In genomic region chrX:155998116-155998515, GRCh38 we compare ENCODE assay signal across 29 cellular contexts. TPM values are rescaled to one million over a fixed set of nuclear protein-coding genes. Genes with fewer than 3 reads are reported as not detected.
DNase-seq lines count a peak whose midpoint lies in the region; ATAC-seq and TF ChIP-seq lines count a peak whose summit lies in the region.
"Had no signal": no experiment of that assay in that cellular context is flagged by ENCODE, and none has a peak within 500 bp of the region (broad histone marks: within the 10 kb centered on the region; RNA-seq: fewer than 3 reads in every experiment).

No MANE protein-coding gene starts in this region.

- peaks cover 23% of the 10 kb centered on the region for H3K4me1 Mint-ChIP-seq in activated T-cell treated with anti-CD3 and anti-CD28 coated beads, Interleukin-2, amount 50 U/mL, for 24 hours (ENCODE audit: low read depth)
- peaks cover 12% of the 10 kb centered on the region for H3K4me1 Mint-ChIP-seq in activated naive CD8-positive, alpha-beta T cell treated with anti-CD3 and anti-CD28 coated beads for 36 hours
- H3K4me1 Mint-ChIP-seq in stimulated activated effector memory CD8-positive, alpha-beta T cell treated with anti-CD3 and anti-CD28 coated beads, Interleukin-12 subunit alpha, Interleukin-12 subunit beta, amount 100 ng/mL, for 72 hours, result peaks cover 37% of the 10 kb centered on the region
- H3K4me1 Mint-ChIP-seq: H9, mesothelial cell of epicardium had no signal

- no peak overlapping the region for H3K27ac Mint-ChIP-seq in activated T-cell treated with anti-CD3 and anti-CD28 coated beads, Interleukin-2, amount 50 U/mL, for 24 hours
- H3K27ac Mint-ChIP-seq in activated naive CD8-positive, alpha-beta T cell treated with anti-CD3 and anti-CD28 coated beads for 36 hours, result peak overlapping the region; percentile 54
- peak overlapping the region; percentile 77 for H3K27ac Mint-ChIP-seq in stimulated activated effector memory CD8-positive, alpha-beta T cell treated with anti-CD3 and anti-CD28 coated beads, Interleukin-12 subunit alpha, Interleukin-12 subunit beta, amount 100 ng/mL, for 72 hours
- H3K27ac Mint-ChIP-seq: H9, mesothelial cell of epicardium had no signal

- no peak for ATAC-seq in stimulated activated effector memory CD8-positive, alpha-beta T cell treated with anti-CD3 and anti-CD28 coated beads, Interleukin-12 subunit alpha, Interleukin-12 subunit beta, amount 100 ng/mL, for 72 hours
- ATAC-seq in HG03378 (IDR thresholded peaks at IDR 0.05; ENCODE audit: unreplicated experiment), result no peak
- ATAC-seq in GM19467 (IDR thresholded peaks at IDR 0.05; ENCODE audit: unreplicated experiment), result no peak
- ATAC-seq: heart left ventricle, pancreas, right cardiac atrium had no signal

- H3K9me3 ChIP-seq in Peyer's patch, result no peaks in the 10 kb centered on the region
- H3K9me3 ChIP-seq: ascending aorta, heart left ventricle, left ventricle myocardium inferior, pancreas, stomach had no signal

- H3K27ac ChIP-seq in HL-60 (replicated peaks), result peak overlapping the region; percentile 16; the same call in 1 of the 2 replicates
- H3K27ac ChIP-seq in Peyer's patch, result peak overlapping the region in 2 of 4 donors; percentile 26 to 57
- H3K27ac ChIP-seq: ascending aorta, dorsolateral prefrontal cortex, epithelial cell of prostate, heart left ventricle, left ventricle myocardium inferior, pancreas, stomach had no signal

- no peaks in the 10 kb centered on the region for H3K36me3 ChIP-seq in Peyer's patch
- H3K36me3 ChIP-seq: ascending aorta, heart left ventricle, left ventricle myocardium inferior, pancreas, stomach had no signal

- no peaks in the 10 kb centered on the region for H3K36me3 Mint-ChIP-seq in activated T-cell treated with anti-CD3 and anti-CD28 coated beads, Interleukin-2, amount 50 U/mL, for 24 hours (ENCODE audit: low read depth)
- H3K36me3 Mint-ChIP-seq in activated naive CD8-positive, alpha-beta T cell treated with anti-CD3 and anti-CD28 coated beads for 36 hours, result no peaks in the 10 kb centered on the region
- no peaks in the 10 kb centered on the region for H3K36me3 Mint-ChIP-seq in stimulated activated effector memory CD8-positive, alpha-beta T cell treated with anti-CD3 and anti-CD28 coated beads, Interleukin-12 subunit alpha, Interleukin-12 subunit beta, amount 100 ng/mL, for 72 hours
- H3K36me3 Mint-ChIP-seq: mesothelial cell of epicardium; naive thymus-derived CD8-positive, alpha-beta T cell had no signal

- H3K4me3 ChIP-seq in HL-60 (replicated peaks; ENCODE audit: insufficient read depth, low read length), result no peak overlapping the region
- H3K4me3 ChIP-seq in Peyer's patch, result no peak overlapping the region
- H3K4me3 ChIP-seq: ascending aorta, dorsolateral prefrontal cortex, heart left ventricle, left ventricle myocardium inferior, pancreas, stomach had no signal

- TF ChIP-seq POLR2A in Peyer's patch (IDR thresholded peaks at IDR 0.05), result no peak

- TF ChIP-seq CTCF in HL-60 (IDR thresholded peaks at IDR 0.05; ENCODE audit: insufficient read depth, low read length) (no peak), Peyer's patch (IDR thresholded peaks at IDR 0.05) (no peak)

- peak overlapping the region; percentile 38 for H3K4me3 Mint-ChIP-seq in activated T-cell treated with anti-CD3 and anti-CD28 coated beads, Interleukin-2, amount 50 U/mL, for 24 hours
- peak overlapping the region; percentile 32 for H3K4me3 Mint-ChIP-seq in activated naive CD8-positive, alpha-beta T cell treated with anti-CD3 and anti-CD28 coated beads for 36 hours
- H3K4me3 Mint-ChIP-seq in stimulated activated effector memory CD8-positive, alpha-beta T cell treated with anti-CD3 and anti-CD28 coated beads, Interleukin-12 subunit alpha, Interleukin-12 subunit beta, amount 100 ng/mL, for 72 hours, result peak overlapping the region; percentile 33
- H3K4me3 Mint-ChIP-seq: H9, mesothelial cell of epicardium had no signal

- DNase-seq in activated T-cell treated with anti-CD3 and anti-CD28 coated beads, Interleukin-2, amount 50 U/mL, for 24 hours, result no peak
- no peak for DNase-seq in activated T-cell treated with anti-CD3 and anti-CD28 coated beads, Interleukin-2, amount 50 U/mL, for 1 hour
- DNase-seq in HL-60 (ENCODE audit: low read depth in 1 of 2, low spot score in 1 of 2), result no peak
- no peak for DNase-seq in activated naive CD8-positive, alpha-beta T cell treated with anti-CD3 and anti-CD28 coated beads for 36 hours
- peak in 1 of 2 donors; percentile 52 for DNase-seq in stimulated activated effector memory CD8-positive, alpha-beta T cell treated with anti-CD3 and anti-CD28 coated beads, Interleukin-12 subunit alpha, Interleukin-12 subunit beta, amount 100 ng/mL, for 72 hours (ENCODE audit: low spot score in 2 of 2)
- no peak for DNase-seq in Peyer's patch
- DNase-seq: activated CD4-positive, CD25-positive, alpha-beta regulatory T cell; activated naive CD4-positive, alpha-beta T cell; C1 segment of cervical spinal cord; caudate nucleus; dorsolateral prefrontal cortex; H9; heart left ventricle; left ventricle myocardium inferior; NCI-H1417; NCI-H2107; NCI-H510A treated with DMSO at 0.1 percent for 48 hours; pancreas; right cardiac atrium; stomach; T1000; trophoblast cell had no signal

- H3K27me3 Mint-ChIP-seq in activated T-cell treated with anti-CD3 and anti-CD28 coated beads, Interleukin-2, amount 50 U/mL, for 24 hours, result no peaks in the 10 kb centered on the region
- H3K27me3 Mint-ChIP-seq in activated naive CD8-positive, alpha-beta T cell treated with anti-CD3 and anti-CD28 coated beads for 36 hours, result no peaks in the 10 kb centered on the region
- H3K27me3 Mint-ChIP-seq: naive thymus-derived CD8-positive, alpha-beta T cell had no signal

- H3K4me1 ChIP-seq in Peyer's patch, result no peaks in the 10 kb centered on the region
- H3K4me1 ChIP-seq: ascending aorta, heart left ventricle, left ventricle myocardium inferior, pancreas, stomach had no signal

- H3K9me3 Mint-ChIP-seq in activated T-cell treated with anti-CD3 and anti-CD28 coated beads, Interleukin-2, amount 50 U/mL, for 24 hours, result no peaks in the 10 kb centered on the region
- no peaks in the 10 kb centered on the region for H3K9me3 Mint-ChIP-seq in activated naive CD8-positive, alpha-beta T cell treated with anti-CD3 and anti-CD28 coated beads for 36 hours
- H3K9me3 Mint-ChIP-seq in stimulated activated effector memory CD8-positive, alpha-beta T cell treated with anti-CD3 and anti-CD28 coated beads, Interleukin-12 subunit alpha, Interleukin-12 subunit beta, amount 100 ng/mL, for 72 hours, result no peaks in the 10 kb centered on the region
- H3K9me3 Mint-ChIP-seq: naive thymus-derived CD8-positive, alpha-beta T cell had no signal

- H3K27me3 ChIP-seq in HL-60 (ENCODE audit: insufficient read depth, poor library complexity, severe bottlenecking) (no peaks in the 10 kb centered on the region), Peyer's patch (no peaks in the 10 kb centered on the region)
- H3K27me3 ChIP-seq: ascending aorta, heart left ventricle, pancreas, stomach had no signal

RNA-seq across cellular contexts. Expression of gene IL9R, which starts 0.6 kb away (rescaled TPM):
- total RNA-seq in activated naive CD8-positive, alpha-beta T cell treated with anti-CD3 and anti-CD28 coated beads for 36 hours, result 1 to 10 TPM; 1.4 to 1.5 TPM
- total RNA-seq in Peyer's patch, result 1 to 10 TPM; 1.3 to 7.8 (median 2.0) TPM
- total RNA-seq: ascending aorta, fibroblast of villous mesenchyme, left ventricle myocardium inferior had no signal
